ENCODE assay signal across 7 cellular contexts in genomic region chr7:118054529-118054928, GRCh38.
"Had no signal": no experiment of that assay in that cellular context is flagged by ENCODE, and none has a peak within 500 bp of the region (broad histone marks: within the 10 kb centered on the region; RNA-seq: fewer than 3 reads in every experiment).

No MANE protein-coding gene starts in this region.

- DNase-seq: H9, HCEC 1CT, KBM-7 had no signal

- H3K4me2 ChIP-seq: GM23338 had no signal

- FAIRE-seq: H1, H54, HepG2 had no signal

- ATAC-seq: GM23338, HepG2 had no signal

- H2AFZ ChIP-seq: GM23338 had no signal

- H3K4me3 ChIP-seq: GM23338 had no signal
